In the genomic region with DNA sequence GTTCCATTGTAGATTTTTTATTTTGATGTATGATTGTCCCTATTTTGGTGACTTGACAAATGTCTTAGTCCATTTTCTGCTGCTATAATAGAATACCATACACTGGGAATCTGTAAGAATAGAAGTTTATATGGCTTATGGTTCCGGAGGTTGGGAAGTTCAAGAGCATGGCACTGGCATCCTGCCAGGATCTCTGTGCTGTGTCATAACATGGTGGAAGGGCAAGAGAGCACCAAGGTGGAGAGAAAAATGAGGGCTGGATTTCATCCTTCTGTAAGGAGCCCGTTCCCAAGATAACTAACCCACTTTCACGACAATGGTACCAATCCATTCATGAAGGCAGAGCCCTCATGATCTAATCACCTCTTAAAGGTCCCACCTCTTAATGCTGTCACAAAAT, we compare ENCODE assay signal across 24 cellular contexts.
"Had no signal": no experiment of that assay in that cellular context is flagged by ENCODE, and none has a peak within 500 bp of the region (broad histone marks: within the 10 kb centered on the region; RNA-seq: fewer than 3 reads in every experiment).

No MANE protein-coding gene starts in this region.

- H3K27ac ChIP-seq: left ventricle myocardium inferior, neural progenitor cell, neutrophil, ovary, right atrium auricular region, right lobe of liver, stomach, testis, thyroid gland, transverse colon, upper lobe of left lung, vagina had no signal

- H3K27me3 ChIP-seq: neural progenitor cell, neutrophil, ovary, right atrium auricular region, right lobe of liver, stomach, testis, thyroid gland, transverse colon, upper lobe of left lung, vagina had no signal

- H3K4me3 ChIP-seq: left ventricle myocardium inferior, lung, neural progenitor cell, ovary, right atrium auricular region, right lobe of liver, smooth muscle cell, stomach, testis, thyroid gland, transverse colon, upper lobe of left lung, vagina had no signal

- DNase-seq: islet precursor cell; left ventricle myocardium inferior; mesendoderm; naive B cell; natural killer cell; nephron progenitor cell; occipital lobe; ovary; right lobe of liver; stimulated activated CD4-positive, alpha-beta T cell treated with anti-CD3 and anti-CD28 coated beads, Interleukin-1b, Interleukin-23, amount 100 ng/mL, for 48 hours; stimulated activated CD4-positive, alpha-beta T cell treated with anti-CD3 and anti-CD28 coated beads, Interleukin-4, amount 100 ng/mL, for 1 hour; stimulated activated naive B cell treated with anti-CD40 and anti-IgM and Interleukin-4, amounts not matched to agents 10 μg/mL and 1 μg/mL and 100 μg/mL, for 72 hours; stimulated activated naive CD8-positive, alpha-beta T cell treated with anti-CD3 and anti-CD28 coated beads, Interleukin-15, Interleukin-2, amounts not matched to agents 100 U/mL and 50 U/mL, for 24 hours; stomach; testis; thyroid gland; transverse colon; upper lobe of left lung had no signal

- H3K4me1 ChIP-seq: left ventricle myocardium inferior, neural progenitor cell, right atrium auricular region, right lobe of liver, stomach, testis, thyroid gland, transverse colon, upper lobe of left lung, vagina had no signal

- H3K9me3 ChIP-seq: neutrophil, ovary, right lobe of liver, testis, thyroid gland, transverse colon, vagina had no signal

- H3K36me3 ChIP-seq: left ventricle myocardium inferior, neural progenitor cell, neutrophil, ovary, right atrium auricular region, right lobe of liver, stomach, thyroid gland, transverse colon, upper lobe of left lung, vagina had no signal
